Comparison of ENCODE assay signal across 1 cellular context in the genomic region with DNA sequence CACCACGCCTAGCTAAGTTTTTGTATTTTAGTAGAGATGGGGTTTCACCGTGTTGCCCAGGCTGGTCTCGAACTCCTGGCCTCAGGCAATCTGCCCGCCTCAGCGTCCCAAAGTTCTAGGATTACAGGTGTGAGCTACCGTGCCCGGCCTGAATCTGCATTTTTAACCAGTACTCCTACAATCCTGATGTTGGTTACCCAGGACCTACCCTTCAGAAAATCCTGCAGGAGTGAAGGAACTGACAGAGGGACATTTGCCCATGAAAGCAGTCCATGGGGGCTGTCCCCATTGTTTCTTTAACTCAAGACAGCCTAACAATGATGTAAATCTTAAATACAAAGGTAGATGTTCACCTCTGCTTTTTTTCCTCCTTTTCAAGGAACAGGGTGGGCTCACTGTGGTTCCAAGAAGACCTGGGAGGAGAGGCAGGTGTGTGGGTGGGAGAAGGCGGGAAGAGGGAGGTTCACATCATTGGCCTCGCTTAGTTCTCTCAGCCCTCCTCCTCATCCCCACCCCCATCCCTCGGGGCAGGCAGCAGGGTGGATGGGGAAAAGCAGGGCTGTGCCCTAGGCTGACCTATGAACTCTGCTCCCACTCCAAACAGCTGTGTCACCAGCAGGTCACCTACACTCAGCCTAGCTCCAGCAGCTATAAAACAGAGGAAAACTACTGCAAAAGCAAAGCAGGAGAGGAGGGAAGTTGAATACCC.
TF ChIP-seq lines count a peak whose summit lies in the region.

No MANE protein-coding gene starts in this region.

TF ChIP-seq in HepG2, 621 proteins besides CTCF, POLR2A, EP300 and RAD21 (continued from another document):
- TF ChIP-seq, protein P1, sequence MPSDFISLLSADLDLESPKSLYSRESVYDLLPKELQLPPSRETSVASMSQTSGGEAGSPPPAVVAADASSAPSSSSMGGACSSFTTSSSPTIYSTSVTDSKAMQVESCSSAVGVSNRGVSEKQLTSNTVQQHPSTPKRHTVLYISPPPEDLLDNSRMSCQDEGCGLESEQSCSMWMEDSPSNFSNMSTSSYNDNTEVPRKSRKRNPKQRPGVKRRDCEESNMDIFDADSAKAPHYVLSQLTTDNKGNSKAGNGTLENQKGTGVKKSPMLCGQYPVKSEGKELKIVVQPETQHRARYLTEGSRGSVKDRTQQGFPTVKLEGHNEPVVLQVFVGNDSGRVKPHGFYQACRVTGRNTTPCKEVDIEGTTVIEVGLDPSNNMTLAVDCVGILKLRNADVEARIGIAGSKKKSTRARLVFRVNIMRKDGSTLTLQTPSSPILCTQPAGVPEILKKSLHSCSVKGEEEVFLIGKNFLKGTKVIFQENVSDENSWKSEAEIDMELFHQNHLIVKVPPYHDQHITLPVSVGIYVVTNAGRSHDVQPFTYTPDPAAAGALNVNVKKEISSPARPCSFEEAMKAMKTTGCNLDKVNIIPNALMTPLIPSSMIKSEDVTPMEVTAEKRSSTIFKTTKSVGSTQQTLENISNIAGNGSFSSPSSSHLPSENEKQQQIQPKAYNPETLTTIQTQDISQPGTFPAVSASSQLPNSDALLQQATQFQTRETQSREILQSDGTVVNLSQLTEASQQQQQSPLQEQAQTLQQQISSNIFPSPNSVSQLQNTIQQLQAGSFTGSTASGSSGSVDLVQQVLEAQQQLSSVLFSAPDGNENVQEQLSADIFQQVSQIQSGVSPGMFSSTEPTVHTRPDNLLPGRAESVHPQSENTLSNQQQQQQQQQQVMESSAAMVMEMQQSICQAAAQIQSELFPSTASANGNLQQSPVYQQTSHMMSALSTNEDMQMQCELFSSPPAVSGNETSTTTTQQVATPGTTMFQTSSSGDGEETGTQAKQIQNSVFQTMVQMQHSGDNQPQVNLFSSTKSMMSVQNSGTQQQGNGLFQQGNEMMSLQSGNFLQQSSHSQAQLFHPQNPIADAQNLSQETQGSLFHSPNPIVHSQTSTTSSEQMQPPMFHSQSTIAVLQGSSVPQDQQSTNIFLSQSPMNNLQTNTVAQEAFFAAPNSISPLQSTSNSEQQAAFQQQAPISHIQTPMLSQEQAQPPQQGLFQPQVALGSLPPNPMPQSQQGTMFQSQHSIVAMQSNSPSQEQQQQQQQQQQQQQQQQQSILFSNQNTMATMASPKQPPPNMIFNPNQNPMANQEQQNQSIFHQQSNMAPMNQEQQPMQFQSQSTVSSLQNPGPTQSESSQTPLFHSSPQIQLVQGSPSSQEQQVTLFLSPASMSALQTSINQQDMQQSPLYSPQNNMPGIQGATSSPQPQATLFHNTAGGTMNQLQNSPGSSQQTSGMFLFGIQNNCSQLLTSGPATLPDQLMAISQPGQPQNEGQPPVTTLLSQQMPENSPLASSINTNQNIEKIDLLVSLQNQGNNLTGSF (CRISPR knock-in tag; IDR thresholded peaks at IDR 0.05): no peak
- TF ChIP-seq, protein P2, sequence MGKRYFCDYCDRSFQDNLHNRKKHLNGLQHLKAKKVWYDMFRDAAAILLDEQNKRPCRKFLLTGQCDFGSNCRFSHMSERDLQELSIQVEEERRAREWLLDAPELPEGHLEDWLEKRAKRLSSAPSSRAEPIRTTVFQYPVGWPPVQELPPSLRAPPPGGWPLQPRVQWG (CRISPR knock-in tag; IDR thresholded peaks at IDR 0.05; ENCODE audit: borderline replicate concordance, low read depth): no peak
- TF ChIP-seq, protein P3, sequence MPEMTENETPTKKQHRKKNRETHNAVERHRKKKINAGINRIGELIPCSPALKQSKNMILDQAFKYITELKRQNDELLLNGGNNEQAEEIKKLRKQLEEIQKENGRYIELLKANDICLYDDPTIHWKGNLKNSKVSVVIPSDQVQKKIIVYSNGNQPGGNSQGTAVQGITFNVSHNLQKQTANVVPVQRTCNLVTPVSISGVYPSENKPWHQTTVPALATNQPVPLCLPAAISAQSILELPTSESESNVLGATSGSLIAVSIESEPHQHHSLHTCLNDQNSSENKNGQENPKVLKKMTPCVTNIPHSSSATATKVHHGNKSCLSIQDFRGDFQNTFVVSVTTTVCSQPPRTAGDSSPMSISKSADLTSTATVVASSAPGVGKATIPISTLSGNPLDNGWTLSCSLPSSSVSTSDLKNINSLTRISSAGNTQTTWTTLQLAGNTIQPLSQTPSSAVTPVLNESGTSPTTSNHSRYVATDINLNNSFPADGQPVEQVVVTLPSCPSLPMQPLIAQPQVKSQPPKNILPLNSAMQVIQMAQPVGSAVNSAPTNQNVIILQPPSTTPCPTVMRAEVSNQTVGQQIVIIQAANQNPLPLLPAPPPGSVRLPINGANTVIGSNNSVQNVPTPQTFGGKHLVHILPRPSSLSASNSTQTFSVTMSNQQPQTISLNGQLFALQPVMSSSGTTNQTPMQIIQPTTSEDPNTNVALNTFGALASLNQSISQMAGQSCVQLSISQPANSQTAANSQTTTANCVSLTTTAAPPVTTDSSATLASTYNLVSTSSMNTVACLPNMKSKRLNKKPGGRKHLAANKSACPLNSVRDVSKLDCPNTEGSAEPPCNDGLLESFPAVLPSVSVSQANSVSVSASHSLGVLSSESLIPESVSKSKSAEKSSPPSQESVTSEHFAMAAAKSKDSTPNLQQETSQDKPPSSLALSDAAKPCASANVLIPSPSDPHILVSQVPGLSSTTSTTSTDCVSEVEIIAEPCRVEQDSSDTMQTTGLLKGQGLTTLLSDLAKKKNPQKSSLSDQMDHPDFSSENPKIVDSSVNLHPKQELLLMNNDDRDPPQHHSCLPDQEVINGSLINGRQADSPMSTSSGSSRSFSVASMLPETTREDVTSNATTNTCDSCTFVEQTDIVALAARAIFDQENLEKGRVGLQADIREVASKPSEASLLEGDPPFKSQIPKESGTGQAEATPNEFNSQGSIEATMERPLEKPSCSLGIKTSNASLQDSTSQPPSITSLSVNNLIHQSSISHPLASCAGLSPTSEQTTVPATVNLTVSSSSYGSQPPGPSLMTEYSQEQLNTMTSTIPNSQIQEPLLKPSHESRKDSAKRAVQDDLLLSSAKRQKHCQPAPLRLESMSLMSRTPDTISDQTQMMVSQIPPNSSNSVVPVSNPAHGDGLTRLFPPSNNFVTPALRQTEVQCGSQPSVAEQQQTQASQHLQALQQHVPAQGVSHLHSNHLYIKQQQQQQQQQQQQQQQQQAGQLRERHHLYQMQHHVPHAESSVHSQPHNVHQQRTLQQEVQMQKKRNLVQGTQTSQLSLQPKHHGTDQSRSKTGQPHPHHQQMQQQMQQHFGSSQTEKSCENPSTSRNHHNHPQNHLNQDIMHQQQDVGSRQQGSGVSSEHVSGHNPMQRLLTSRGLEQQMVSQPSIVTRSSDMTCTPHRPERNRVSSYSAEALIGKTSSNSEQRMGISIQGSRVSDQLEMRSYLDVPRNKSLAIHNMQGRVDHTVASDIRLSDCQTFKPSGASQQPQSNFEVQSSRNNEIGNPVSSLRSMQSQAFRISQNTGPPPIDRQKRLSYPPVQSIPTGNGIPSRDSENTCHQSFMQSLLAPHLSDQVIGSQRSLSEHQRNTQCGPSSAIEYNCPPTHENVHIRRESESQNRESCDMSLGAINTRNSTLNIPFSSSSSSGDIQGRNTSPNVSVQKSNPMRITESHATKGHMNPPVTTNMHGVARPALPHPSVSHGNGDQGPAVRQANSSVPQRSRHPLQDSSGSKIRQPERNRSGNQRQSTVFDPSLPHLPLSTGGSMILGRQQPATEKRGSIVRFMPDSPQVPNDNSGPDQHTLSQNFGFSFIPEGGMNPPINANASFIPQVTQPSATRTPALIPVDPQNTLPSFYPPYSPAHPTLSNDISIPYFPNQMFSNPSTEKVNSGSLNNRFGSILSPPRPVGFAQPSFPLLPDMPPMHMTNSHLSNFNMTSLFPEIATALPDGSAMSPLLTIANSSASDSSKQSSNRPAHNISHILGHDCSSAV (CRISPR knock-in tag; IDR thresholded peaks at IDR 0.05; ENCODE audit: borderline replicate concordance): no peak
- 0 out of 2 replicates have a peak, but pooled peaks have one; percentile 12 for TF ChIP-seq SRF (IDR thresholded peaks at IDR 0.05; ENCODE audit: low read depth, low read length)
